In the genomic region with DNA sequence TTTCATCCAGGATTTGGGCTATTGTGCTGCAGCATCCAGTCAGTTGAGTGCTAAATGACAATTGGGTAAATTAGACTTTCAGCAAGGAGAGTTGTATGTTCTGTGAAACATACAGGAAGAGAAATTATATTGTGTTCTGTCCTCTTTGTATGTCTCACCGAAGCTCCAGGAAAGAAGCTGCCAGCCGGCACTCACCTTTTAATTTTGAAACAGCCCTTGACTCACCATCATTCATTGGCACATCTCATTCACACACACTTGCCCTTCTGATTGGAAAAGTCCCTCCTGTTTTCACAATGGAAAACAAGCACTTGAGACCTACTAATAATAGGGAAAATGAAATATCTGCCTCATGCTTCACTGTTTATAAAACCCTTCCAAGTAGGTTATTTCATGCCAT, we compare ENCODE assay signal across 18 cellular contexts.
DNase-seq lines count a peak whose midpoint lies in the region; ATAC-seq and TF ChIP-seq lines count a peak whose summit lies in the region.
"Had no signal": no experiment of that assay in that cellular context is flagged by ENCODE, and none has a peak within 500 bp of the region (broad histone marks: within the 10 kb centered on the region; RNA-seq: fewer than 3 reads in every experiment).

No MANE protein-coding gene starts in this region.

- no peak overlapping the region for H3K4me3 Mint-ChIP-seq in nephron progenitor cell
- H3K4me3 Mint-ChIP-seq: activated CD8-positive, alpha-beta memory T cell treated with anti-CD3 and anti-CD28 coated beads, Interleukin-2, amount 10 ng/mL, durations not matched to agents 7 days and 5 days; CD14-positive monocyte; stimulated activated naive CD8-positive, alpha-beta T cell treated with anti-CD3 and anti-CD28 coated beads, Interleukin-15, Interleukin-2, amounts not matched to agents 100 ng/mL and 50 ng/mL, for 24 hours had no signal

- no peak overlapping the region for H3K27ac Mint-ChIP-seq in nephron progenitor cell
- no peak overlapping the region for H3K27ac Mint-ChIP-seq in activated naive CD4-positive, alpha-beta T cell treated with anti-CD3 and anti-CD28 coated beads, Interleukin-2, amount 50 U/mL, for 72 hours
- H3K27ac Mint-ChIP-seq: activated CD8-positive, alpha-beta memory T cell treated with anti-CD3 and anti-CD28 coated beads, Interleukin-2, amount 10 ng/mL, durations not matched to agents 7 days and 5 days; CD14-positive monocyte; stimulated activated naive CD8-positive, alpha-beta T cell treated with anti-CD3 and anti-CD28 coated beads, Interleukin-15, Interleukin-2, amounts not matched to agents 100 ng/mL and 50 ng/mL, for 24 hours had no signal

- peak overlapping the region; percentile 69 for H3K27ac ChIP-seq in 22Rv1
- H3K27ac ChIP-seq in VCaP: peak overlapping the region; percentile 86
- H3K27ac ChIP-seq: right atrium auricular region, upper lobe of left lung had no signal

- peaks cover 36% of the 10 kb centered on the region for H3K9me3 Mint-ChIP-seq in nephron progenitor cell
- no peaks in the 10 kb centered on the region for H3K9me3 Mint-ChIP-seq in activated naive CD4-positive, alpha-beta T cell treated with anti-CD3 and anti-CD28 coated beads, Interleukin-2, amount 50 U/mL, for 72 hours
- H3K9me3 Mint-ChIP-seq: CD14-positive monocyte; stimulated activated naive CD8-positive, alpha-beta T cell treated with anti-CD3 and anti-CD28 coated beads, Interleukin-15, Interleukin-2, amounts not matched to agents 100 ng/mL and 50 ng/mL, for 24 hours had no signal

- peak; percentile 67 for DNase-seq in NCI-H128 (lab: John Stamatoyannopoulos, UW; ENCODE audit: unreplicated experiment)
- peak; percentile 53 for DNase-seq in NCI-H2196 (lab: John Stamatoyannopoulos, UW; ENCODE audit: unreplicated experiment)
- no peak for DNase-seq in UCSD-AML1 (lab: John Stamatoyannopoulos, UW; ENCODE audit: unreplicated experiment)
- DNase-seq in nephron progenitor cell: no peak
- DNase-seq in activated naive CD4-positive, alpha-beta T cell treated with anti-CD3 and anti-CD28 coated beads, Interleukin-2, amount 50 U/mL, for 72 hours (ENCODE audit: low spot score in 2 of 2): no peak
- no peak for DNase-seq in T-helper 1 cell
- DNase-seq: activated CD8-positive, alpha-beta memory T cell treated with anti-CD3 and anti-CD28 coated beads, Interleukin-2, amount 10 ng/mL, durations not matched to agents 7 days and 5 days; activated gamma-delta T cell treated with Interleukin-2 at 50 U/mL for 16 hours; aorta; NCI-H1694 treated with DMSO at 0.1 percent for 48 hours; nucleus accumbens; SIG-M5; upper lobe of left lung had no signal

- ATAC-seq in activated naive CD4-positive, alpha-beta T cell treated with anti-CD3 and anti-CD28 coated beads, Interleukin-2, amount 50 U/mL, for 72 hours: no peak
- ATAC-seq: activated CD8-positive, alpha-beta memory T cell treated with anti-CD3 and anti-CD28 coated beads, Interleukin-2, amount 10 ng/mL, durations not matched to agents 7 days and 5 days had no signal

- H3K36me3 Mint-ChIP-seq in nephron progenitor cell (ENCODE audit: low read depth): no peaks in the 10 kb centered on the region
- no peaks in the 10 kb centered on the region for H3K36me3 Mint-ChIP-seq in activated naive CD4-positive, alpha-beta T cell treated with anti-CD3 and anti-CD28 coated beads, Interleukin-2, amount 50 U/mL, for 72 hours
- H3K36me3 Mint-ChIP-seq: activated CD8-positive, alpha-beta memory T cell treated with anti-CD3 and anti-CD28 coated beads, Interleukin-2, amount 10 ng/mL, durations not matched to agents 7 days and 5 days; CD14-positive monocyte had no signal

- peaks cover 10% of the 10 kb centered on the region for H3K27me3 Mint-ChIP-seq in nephron progenitor cell (ENCODE audit: low read depth, poor library complexity)
- H3K27me3 Mint-ChIP-seq: stimulated activated naive CD8-positive, alpha-beta T cell treated with anti-CD3 and anti-CD28 coated beads, Interleukin-15, Interleukin-2, amounts not matched to agents 100 ng/mL and 50 ng/mL, for 24 hours had no signal

- TF ChIP-seq CTCF in 22Rv1 (IDR thresholded peaks at IDR 0.05) (no peak), VCaP (conservative IDR thresholded peaks at IDR 0.05) (no peak), nephron progenitor cell (IDR thresholded peaks at IDR 0.05) (no peak)

- H3K4me1 Mint-ChIP-seq in nephron progenitor cell: peaks cover 14% of the 10 kb centered on the region
- H3K4me1 Mint-ChIP-seq: activated CD8-positive, alpha-beta memory T cell treated with anti-CD3 and anti-CD28 coated beads, Interleukin-2, amount 10 ng/mL, durations not matched to agents 7 days and 5 days had no signal

Comparison
In these comparisons a context has a peak if more than half of its experiments do, and no peak if none do; other contexts are left out.
1. DNase-seq: peak in NCI-H128 (single experiment) and NCI-H2196 (single experiment); none in UCSD-AML1 (single experiment), nephron progenitor cell (single experiment), activated naive CD4-positive, alpha-beta T cell treated with anti-CD3 and anti-CD28 coated beads, Interleukin-2, amount 50 U/mL, for 72 hours (0 of 2) and T-helper 1 cell (0 of 5).